8 cellular contexts compared by ENCODE assay signal in genomic region chr22:37676691-37677627, GRCh38. TPM values are rescaled to one million over a fixed set of nuclear protein-coding genes. Genes with fewer than 3 reads are reported as not detected.
DNase-seq lines count a peak whose midpoint lies in the region; ATAC-seq and TF ChIP-seq lines count a peak whose summit lies in the region.

No MANE protein-coding gene starts in this region.

- no peak for TF ChIP-seq CTCF in GM10266 (IDR thresholded peaks at IDR 0.05; ENCODE audit: control insufficient read depth, insufficient read depth, low read depth, missing control alignments)

- DNase-seq in GM10266 (ENCODE audit: extremely low spot score) (peak; percentile 84), NCI-H2227 (lab: John Stamatoyannopoulos, UW; ENCODE audit: unreplicated experiment) (peak; percentile 85), cerebellar cortex (ENCODE audit: low spot score) (peak; percentile 70), left lobe of liver (ENCODE audit: low spot score) (peak; percentile 86), NCI-H446 (lab: John Stamatoyannopoulos, UW) (no peak)
- DNase-seq in activated CD4-positive, alpha-beta T cell treated with anti-CD3 and anti-CD28 coated beads for 1 hour, result peak; percentile 91
- DNase-seq in stimulated activated CD4-positive, alpha-beta T cell treated with anti-CD3 and anti-CD28 coated beads, Interleukin-1b, Interleukin-23, amount 100 ng/mL, for 48 hours, result peak; percentile 93

- peak; percentile 60 for ATAC-seq in HG02759 (IDR thresholded peaks at IDR 0.05; ENCODE audit: unreplicated experiment)
- ATAC-seq in left lobe of liver, result peak; percentile 44

RNA-seq across cellular contexts. Expression of gene LGALS1, which starts 1.5 kb away (rescaled TPM):
- total RNA-seq in left lobe of liver, result 115 TPM

RNA-seq across cellular contexts. Expression of gene NOL12, which starts 9.2 kb away (rescaled TPM):
- total RNA-seq in left lobe of liver, result 9.9 TPM

RNA-seq across cellular contexts. Expression of gene PDXP, which starts 18.4 kb away (rescaled TPM):
- total RNA-seq in left lobe of liver, result 40.9 TPM

RNA-seq across cellular contexts. Expression of gene TRIOBP, which starts 19.9 kb away (rescaled TPM):
- 15.7 TPM for total RNA-seq in left lobe of liver

RNA-seq across cellular contexts. Expression of gene SH3BP1, which starts 37.5 kb away (rescaled TPM):
- total RNA-seq in left lobe of liver, result 3.0 TPM

Comparison
In these comparisons a context has a peak if more than half of its experiments do, and no peak if none do; other contexts are left out.
1. DNase-seq: peak in GM10266 (single experiment), NCI-H2227 (single experiment), activated CD4-positive, alpha-beta T cell treated with anti-CD3 and anti-CD28 coated beads for 1 hour (single experiment), cerebellar cortex (single experiment), left lobe of liver (single experiment) and stimulated activated CD4-positive, alpha-beta T cell treated with anti-CD3 and anti-CD28 coated beads, Interleukin-1b, Interleukin-23, amount 100 ng/mL, for 48 hours (single experiment); none in NCI-H446 (0 of 2).